Comparison of ENCODE assay signal across 21 cellular contexts in the genomic region with DNA sequence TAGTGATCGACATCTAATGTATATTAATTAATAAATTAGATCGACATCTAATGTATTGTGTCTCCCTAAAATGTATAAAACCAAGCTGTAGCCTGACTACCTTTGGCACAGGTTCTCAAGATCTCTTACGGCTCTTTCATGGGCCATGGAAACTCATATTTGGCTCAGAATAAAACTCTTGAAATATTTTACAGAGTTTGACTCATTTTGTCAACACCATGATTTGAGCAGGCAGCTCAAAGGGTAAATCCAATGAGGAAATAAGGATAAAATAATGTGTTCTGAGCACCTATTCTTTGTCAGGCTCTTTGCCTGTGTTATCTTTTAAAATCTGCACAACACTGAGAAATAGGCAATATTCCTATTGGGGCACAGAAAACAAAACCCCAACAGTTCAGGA.
DNase-seq lines count a peak whose midpoint lies in the region; FAIRE-seq and TF ChIP-seq lines count a peak whose summit lies in the region.
"Had no signal": no experiment of that assay in that cellular context is flagged by ENCODE, and none has a peak within 500 bp of the region (broad histone marks: within the 10 kb centered on the region; RNA-seq: fewer than 3 reads in every experiment).

No MANE protein-coding gene starts in this region.

- H2BK5ac ChIP-seq in mesendoderm (ENCODE audit: low read length), result peak overlapping the region; percentile 95

- H3K27ac ChIP-seq in epithelial cell of prostate (peak overlapping the region; percentile 50), mesendoderm (ENCODE audit: low read depth, low read length) (peak overlapping the region; percentile 56), breast epithelium (no peak overlapping the region)
- H3K27ac ChIP-seq: C4-2B, HL-60 had no signal

- no peak overlapping the region for H2AK5ac ChIP-seq in mesendoderm (ENCODE audit: low read length)

- H3K36me3 Mint-ChIP-seq in T-helper 2 cell treated with Interferon-gamma antibody and Interleukin-4, amounts not matched to agents 5 μg/mL and 100 μg/mL, for 36 hours (ENCODE audit: low read depth), result no peaks in the 10 kb centered on the region

- no peaks in the 10 kb centered on the region for H3K36me3 ChIP-seq in mesendoderm (ENCODE audit: control insufficient read depth, insufficient read depth, low read length)
- H3K36me3 ChIP-seq in breast epithelium, result no peaks in the 10 kb centered on the region

- TF ChIP-seq CTCF in breast epithelium (IDR thresholded peaks at IDR 0.05), result no peak

- H3K4me1 Mint-ChIP-seq in T-helper 2 cell treated with Interferon-gamma antibody and Interleukin-4, amounts not matched to agents 5 μg/mL and 100 μg/mL, for 36 hours (ENCODE audit: low read depth), result peaks cover 20% of the 10 kb centered on the region

- H3K9me3 ChIP-seq in breast epithelium, result no peaks in the 10 kb centered on the region

- H3K27me3 Mint-ChIP-seq in T-helper 2 cell treated with Interferon-gamma antibody and Interleukin-4, amounts not matched to agents 5 μg/mL and 100 μg/mL, for 36 hours (ENCODE audit: low read depth), result no peaks in the 10 kb centered on the region

- H3K9ac ChIP-seq in mesendoderm (ENCODE audit: low read length), result no peak overlapping the region

- DNase-seq in DMS53 treated with DMSO at 0.1 percent for 48 hours (lab: John Stamatoyannopoulos, UW; ENCODE audit: unreplicated experiment) (peak; percentile 23), RCC 7860 (ENCODE audit: low spot score) (no peak), epithelial cell of prostate (ENCODE audit: low read depth, low spot score) (peak; percentile 24), mesendoderm (no peak), NCI-H526 (lab: John Stamatoyannopoulos, UW) (no peak), breast epithelium (ENCODE audit: low spot score in 2 of 2) (no peak), medulla oblongata (ENCODE audit: extremely low spot score) (no peak)
- DNase-seq in T-helper 2 cell treated with Interferon-gamma antibody and Interleukin-4, amounts not matched to agents 5 μg/mL and 100 μg/mL, for 36 hours (ENCODE audit: low spot score), result no peak
- DNase-seq: COR-L47, DMS79, HFFc6, MM.1S, NCI-H1105, NCI-H187, NCI-H2171 treated with DMSO at 0.1 percent for 48 hours, NCI-H82 had no signal

- TF ChIP-seq POLR2A in breast epithelium (IDR thresholded peaks at IDR 0.05), result no peak

- H3K4me2 ChIP-seq in mesendoderm (ENCODE audit: low read length), result no peak overlapping the region

- peak overlapping the region; percentile 87 for H3K18ac ChIP-seq in mesendoderm (ENCODE audit: low read length)

- H3K4me3 ChIP-seq in mesendoderm (ENCODE audit: low read length), result no peak overlapping the region
- H3K4me3 ChIP-seq in breast epithelium, result no peak overlapping the region

- no peak overlapping the region for H4K5ac ChIP-seq in mesendoderm (ENCODE audit: low read length)

- peak overlapping the region; percentile 74 for H3K56ac ChIP-seq in mesendoderm (ENCODE audit: low read length)

- H4K8ac ChIP-seq in mesendoderm (ENCODE audit: low read depth, low read length), result peak overlapping the region; percentile 76

- no CpG with 5 or more reads among the region's 3 CpGs for WGBS in mesendoderm (ENCODE audit: extremely low coverage, insufficient coverage, low lambda C conversion rate)

- no peak overlapping the region for H3K4me3 Mint-ChIP-seq in T-helper 2 cell treated with Interferon-gamma antibody and Interleukin-4, amounts not matched to agents 5 μg/mL and 100 μg/mL, for 36 hours
- H3K4me3 Mint-ChIP-seq: HFFc6 had no signal

- FAIRE-seq in RCC 7860 (lab: Jason Lieb, UNC), result peak; percentile 78
- FAIRE-seq: A204.1, G401.6, GM12891 had no signal

- H3K23ac ChIP-seq in mesendoderm (ENCODE audit: low read length), result no peak overlapping the region

- H3K79me1 ChIP-seq in mesendoderm (ENCODE audit: low read length), result no peaks in the 10 kb centered on the region

- peak overlapping the region; percentile 55 for H3K4ac ChIP-seq in mesendoderm (ENCODE audit: low read depth, low read length)

- H3K27me3 ChIP-seq in mesendoderm (ENCODE audit: insufficient read depth, low read length, poor library complexity) (no peaks in the 10 kb centered on the region), breast epithelium (no peaks in the 10 kb centered on the region)

- no peak overlapping the region for H2BK15ac ChIP-seq in mesendoderm (replicated peaks; ENCODE audit: low read depth)

- no peaks in the 10 kb centered on the region for H3K9me3 Mint-ChIP-seq in T-helper 2 cell treated with Interferon-gamma antibody and Interleukin-4, amounts not matched to agents 5 μg/mL and 100 μg/mL, for 36 hours
- H3K9me3 Mint-ChIP-seq: HFFc6 had no signal

- no peak overlapping the region for H3K27ac Mint-ChIP-seq in T-helper 2 cell treated with Interferon-gamma antibody and Interleukin-4, amounts not matched to agents 5 μg/mL and 100 μg/mL, for 36 hours
- H3K27ac Mint-ChIP-seq: HFFc6 had no signal

- peak overlapping the region; percentile 88 for H2BK120ac ChIP-seq in mesendoderm (ENCODE audit: low read depth, low read length)

- intact Hi-C loops in breast epithelium (cut with DNase I; ENCODE audit: low total_unique reads), result no loop called here

- H3K4me1 ChIP-seq in mesendoderm (ENCODE audit: control insufficient read depth, low read depth, low read length) (no peaks in the 10 kb centered on the region), breast epithelium (no peaks in the 10 kb centered on the region)

- H3K79me2 ChIP-seq in mesendoderm (ENCODE audit: control insufficient read depth, insufficient read depth, low read length), result no peaks in the 10 kb centered on the region

Comparison
In these comparisons a context has a peak if more than half of its experiments do, and no peak if none do; other contexts are left out.
1. DNase-seq: peak in DMS53 treated with DMSO at 0.1 percent for 48 hours (single experiment) and epithelial cell of prostate (single experiment); none in RCC 7860 (single experiment), mesendoderm (single experiment), NCI-H526 (0 of 2), breast epithelium (0 of 2), medulla oblongata (single experiment) and T-helper 2 cell treated with Interferon-gamma antibody and Interleukin-4, amounts not matched to agents 5 μg/mL and 100 μg/mL, for 36 hours (single experiment).
2. H3K27ac ChIP-seq: peak in epithelial cell of prostate (single experiment) and mesendoderm (single experiment); none in breast epithelium (0 of 2).